Comparison of ENCODE assay signal across 8 cellular contexts in genomic region chr1:143884932-143885574, GRCh38.
DNase-seq lines count a peak whose midpoint lies in the region; ATAC-seq and TF ChIP-seq lines count a peak whose summit lies in the region.
"Not testable (repeated sequence)": the region's sequence is repeated elsewhere in the genome, so short reads cannot be mapped to it uniquely, and the experiment has no call there.

No MANE protein-coding gene starts in this region.

- not testable (repeated sequence) for H3K27ac Mint-ChIP-seq in activated CD8-positive, alpha-beta T cell treated with anti-CD3 and anti-CD28 coated beads, Interleukin-2, amount 10 ng/mL, durations not matched to agents 7 days and 5 days

- not testable (repeated sequence) for H3K4me3 ChIP-seq in AG04450 (ENCODE audit: low read depth, low read length); right lobe of liver
- peak overlapping the region; percentile 63 for H3K4me3 ChIP-seq in coronary artery

- H3K36me3 Mint-ChIP-seq in activated CD8-positive, alpha-beta T cell treated with anti-CD3 and anti-CD28 coated beads, Interleukin-2, amount 10 ng/mL, durations not matched to agents 7 days and 5 days (ENCODE audit: low read depth) = not testable (repeated sequence)

- TF ChIP-seq CTCF in AG04450 (IDR thresholded peaks at IDR 0.05; ENCODE audit: low read depth, low read length) (peak; percentile 35), coronary artery (IDR thresholded peaks at IDR 0.05) (peak; percentile 29), right lobe of liver (IDR thresholded peaks at IDR 0.05) (peak in 2 of 4 donors; percentile 3 to 73)

- H3K27ac ChIP-seq in AG04450 (ENCODE audit: low read depth, low read length); right lobe of liver: not testable (repeated sequence)
- peak overlapping the region in 1 of 2 donors; percentile 71 for H3K27ac ChIP-seq in coronary artery

- ATAC-seq in GM19025 (IDR thresholded peaks at IDR 0.05; ENCODE audit: low read depth, unreplicated experiment) (peak; percentile 95), HG03025 (IDR thresholded peaks at IDR 0.05; ENCODE audit: low FRiP score, unreplicated experiment) (peak; percentile 73), right lobe of liver (peak; percentile 81 to 98 (median 94))
- peak; percentile 97 for ATAC-seq in activated CD8-positive, alpha-beta T cell treated with anti-CD3 and anti-CD28 coated beads, Interleukin-2, amount 10 ng/mL, durations not matched to agents 7 days and 5 days

- H3K36me3 ChIP-seq in right lobe of liver = not testable (repeated sequence)

- H3K9me3 Mint-ChIP-seq in activated CD8-positive, alpha-beta T cell treated with anti-CD3 and anti-CD28 coated beads, Interleukin-2, amount 10 ng/mL, durations not matched to agents 7 days and 5 days (ENCODE audit: insufficient read depth) = not testable (repeated sequence)

- not testable (repeated sequence) for TF ChIP-seq POLR2A in right lobe of liver (IDR thresholded peaks at IDR 0.05)

- intact Hi-C loops in right lobe of liver (cut with DNase I) = not testable (repeated sequence)

- WGBS in right lobe of liver (ENCODE audit: insufficient coverage, low coverage, low lambda C conversion rate, missing lambda C conversion rate) = 0% methylated on average over 5 of the region's 53 CpGs

- not testable (repeated sequence) for H3K27me3 Mint-ChIP-seq in activated CD8-positive, alpha-beta T cell treated with anti-CD3 and anti-CD28 coated beads, Interleukin-2, amount 10 ng/mL, durations not matched to agents 7 days and 5 days (ENCODE audit: low read depth)

- not testable (repeated sequence) for H3K27me3 ChIP-seq in AG04450 (ENCODE audit: control insufficient read depth, insufficient read depth, low read length); right lobe of liver

- CTCF ChIA-PET in AG04450 (lab: Charles Lee); activated CD8-positive, alpha-beta T cell treated with anti-CD3 and anti-CD28 coated beads, Interleukin-2, amount 10 ng/mL, durations not matched to agents 7 days and 5 days (lab: Charles Lee): not testable (repeated sequence)

- not testable (repeated sequence) for H3K4me3 Mint-ChIP-seq in activated CD8-positive, alpha-beta T cell treated with anti-CD3 and anti-CD28 coated beads, Interleukin-2, amount 10 ng/mL, durations not matched to agents 7 days and 5 days

- not testable (repeated sequence) for H3K9me3 ChIP-seq in AG04450 (ENCODE audit: control insufficient read depth, insufficient read depth, low read length); right lobe of liver

- POLR2A ChIA-PET in AG04450 (lab: Yijun Ruan, JAX); activated CD8-positive, alpha-beta T cell treated with anti-CD3 and anti-CD28 coated beads, Interleukin-2, amount 10 ng/mL, durations not matched to agents 7 days and 5 days (lab: Charles Lee): not testable (repeated sequence)

- H3K4me1 ChIP-seq in right lobe of liver = not testable (repeated sequence)

- not testable (repeated sequence) for DNase-seq in AG04450 (ENCODE audit: low read depth, low spot score)
- peak; percentile 33 for DNase-seq in NCI-H460 (ENCODE audit: extremely low read depth, low read depth)
- DNase-seq in activated CD8-positive, alpha-beta T cell treated with anti-CD3 and anti-CD28 coated beads, Interleukin-2, amount 10 ng/mL, durations not matched to agents 7 days and 5 days = peak; percentile 77
- peak; percentile 73 for DNase-seq in coronary artery (ENCODE audit: low spot score)
- peak; percentile 16 to 73 (median 71) for DNase-seq in right lobe of liver
- peak; percentile 60 to 75 for DNase-seq in stimulated activated CD4-positive, alpha-beta T cell treated with anti-CD3 and anti-CD28 coated beads, Interleukin-2, amount 100 ng/mL, for 48 hours

- not testable (repeated sequence) for H3K4me1 Mint-ChIP-seq in activated CD8-positive, alpha-beta T cell treated with anti-CD3 and anti-CD28 coated beads, Interleukin-2, amount 10 ng/mL, durations not matched to agents 7 days and 5 days (ENCODE audit: low read depth)
